Comparison of ENCODE assay signal across 8 cellular contexts in the genomic region with DNA sequence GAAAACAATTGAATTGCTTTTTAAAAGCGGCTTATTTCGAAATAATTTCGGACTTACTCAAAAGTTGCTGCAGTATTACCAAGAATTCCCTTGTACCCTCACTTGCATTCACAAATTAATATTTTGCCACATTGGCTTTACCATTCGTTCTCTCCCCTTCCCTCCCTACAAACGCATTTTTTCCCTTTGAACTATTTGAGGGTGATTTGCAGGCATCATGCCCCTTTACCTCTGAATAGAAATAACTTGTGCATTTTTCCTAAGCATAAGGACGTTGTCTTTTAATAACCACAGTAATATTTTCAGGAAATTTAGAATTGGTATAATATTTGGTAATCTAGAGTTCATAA. TPM values are rescaled to one million over a fixed set of nuclear protein-coding genes. Genes with fewer than 3 reads are reported as not detected.
DNase-seq lines count a peak whose midpoint lies in the region; ATAC-seq, FAIRE-seq and TF ChIP-seq lines count a peak whose summit lies in the region.

No MANE protein-coding gene starts in this region.

- H3K9me3 ChIP-seq in left ventricle myocardium inferior (replicated peaks) (no peaks in the 10 kb centered on the region), body of pancreas (no peaks in the 10 kb centered on the region)

- H3K27ac ChIP-seq in left ventricle myocardium inferior (replicated peaks) (no peak overlapping the region), body of pancreas (peak overlapping the region in 3 of 4 donors; percentile 79 to 86 (median 84))

- no peaks in the 10 kb centered on the region for H3K27me3 Mint-ChIP-seq in mesothelial cell of epicardium (ENCODE audit: low read depth)

- intact Hi-C loops in left ventricle myocardium inferior (cut with micrococcal nuclease) (no loop called here), left ventricle myocardium superior (cut with micrococcal nuclease) (no loop called here), body of pancreas (cut with DNase I) (no loop called here)

- H3K4me3 ChIP-seq in left ventricle myocardium inferior (peak overlapping the region; percentile 84), body of pancreas (peak overlapping the region in 1 of 2 donors; percentile 54)

- DNase-seq in left ventricle myocardium inferior (no peak), left ventricle myocardium superior (no peak), body of pancreas (no peak), mesothelial cell of epicardium (ENCODE audit: low spot score in 2 of 2, unreplicated experiment in 2 of 2) (no peak), H54 (ENCODE audit: insufficient read length, low spot score) (no peak), inferior parietal cortex (ENCODE audit: extremely low spot score) (no peak), kidney glomerular epithelial cell (lab: John Stamatoyannopoulos, UW) (no peak), NCI-H1417 (lab: John Stamatoyannopoulos, UW) (no peak)

- H3K4me1 ChIP-seq in left ventricle myocardium inferior = peaks cover 19% of the 10 kb centered on the region
- peaks cover 6% of the 10 kb centered on the region for H3K4me1 ChIP-seq in body of pancreas

- whole genome bisulfite sequencing in body of pancreas, 2 donors = 0% methylated on average over 6 of the region's 6 CpGs

- no peak for FAIRE-seq in H54 (lab: Jason Lieb, UNC)

- TF ChIP-seq CTCF in left ventricle myocardium inferior (IDR thresholded peaks at IDR 0.05; ENCODE audit: borderline replicate concordance) (no peak), body of pancreas (IDR thresholded peaks at IDR 0.05) (no peak), mesothelial cell of epicardium (IDR thresholded peaks at IDR 0.05; ENCODE audit: unreplicated experiment) (no peak)

- no peak for ATAC-seq in left ventricle myocardium superior
- no peak for ATAC-seq in body of pancreas

- TF ChIP-seq POLR2A in body of pancreas (IDR thresholded peaks at IDR 0.05) (no peak), H54 (IDR thresholded peaks at IDR 0.05; ENCODE audit: low read depth, low read length) (no peak)

- peak overlapping the region; percentile 72 for H3K4me3 Mint-ChIP-seq in mesothelial cell of epicardium

- H3K4me1 Mint-ChIP-seq in mesothelial cell of epicardium = peaks cover 8% of the 10 kb centered on the region

- peak overlapping the region; percentile 90 for H3K27ac Mint-ChIP-seq in mesothelial cell of epicardium

- peaks cover 22% of the 10 kb centered on the region for H3K36me3 Mint-ChIP-seq in mesothelial cell of epicardium

- H3K9me3 Mint-ChIP-seq in mesothelial cell of epicardium = no peaks in the 10 kb centered on the region

- H3K36me3 ChIP-seq in left ventricle myocardium inferior = peaks cover 27% of the 10 kb centered on the region
- H3K36me3 ChIP-seq in body of pancreas (replicated peaks in 1 of 2; ENCODE audit: insufficient read depth in 1 of 2, low read depth in 2 of 2) = peaks cover 4 to 12% of the 10 kb centered on the region in 2 donors

- H3K27me3 ChIP-seq in left ventricle myocardium inferior (ENCODE audit: low read depth) (no peaks in the 10 kb centered on the region), body of pancreas (no peaks in the 10 kb centered on the region)

RNA-seq across cellular contexts. Expression of gene CCDC138, which starts 0.6 kb away (rescaled TPM):
- 1.1 TPM for total RNA-seq in left ventricle myocardium inferior
- 1.9 TPM for total RNA-seq in left ventricle myocardium superior
- total RNA-seq in body of pancreas = 1 to 10 TPM; 3.1 to 9.6 TPM
- 20.4 to 22.6 TPM (median 21.3 TPM) in 3 replicates for total RNA-seq in mesothelial cell of epicardium
